1 cellular context compared by ENCODE assay signal in genomic region chr4:7705602-7706001, GRCh38.
TF ChIP-seq lines count a peak whose summit lies in the region.

No MANE protein-coding gene starts in this region.

TF ChIP-seq in H1, 55 proteins besides CTCF, POLR2A, EP300 and RAD21:
- TF ChIP-seq JUND (IDR thresholded peaks at IDR 0.05; ENCODE audit: low read length) (no peak), ATF2 (IDR thresholded peaks at IDR 0.05; ENCODE audit: low read length) (no peak), GTF2F1 (IDR thresholded peaks at IDR 0.05; ENCODE audit: borderline replicate concordance, low read depth, low read length) (no peak), SP1 (IDR thresholded peaks at IDR 0.05; ENCODE audit: low read depth, low read length) (no peak), KDM1A (IDR thresholded peaks at IDR 0.05; ENCODE audit: borderline replicate concordance, low read length) (no peak), EZH2 (IDR thresholded peaks at IDR 0.05; ENCODE audit: low read depth, low read length, severe bottlenecking) (no peak), TAF7 (optimal IDR thresholded peaks at IDR 0.05; ENCODE audit: borderline replicate concordance, low read depth, low read length) (no peak), ATF3 (IDR thresholded peaks at IDR 0.05; ENCODE audit: insufficient read depth, low read depth, low read length) (no peak), CBX5 (IDR thresholded peaks at IDR 0.05; ENCODE audit: low read depth, low read length) (no peak), SUZ12 (IDR thresholded peaks at IDR 0.05; ENCODE audit: low read length) (no peak), SP4 (IDR thresholded peaks at IDR 0.05; ENCODE audit: low read length) (no peak), BACH1 (IDR thresholded peaks at IDR 0.05; ENCODE audit: low read length) (no peak)
